1 cellular context compared by ENCODE assay signal in the genomic region with DNA sequence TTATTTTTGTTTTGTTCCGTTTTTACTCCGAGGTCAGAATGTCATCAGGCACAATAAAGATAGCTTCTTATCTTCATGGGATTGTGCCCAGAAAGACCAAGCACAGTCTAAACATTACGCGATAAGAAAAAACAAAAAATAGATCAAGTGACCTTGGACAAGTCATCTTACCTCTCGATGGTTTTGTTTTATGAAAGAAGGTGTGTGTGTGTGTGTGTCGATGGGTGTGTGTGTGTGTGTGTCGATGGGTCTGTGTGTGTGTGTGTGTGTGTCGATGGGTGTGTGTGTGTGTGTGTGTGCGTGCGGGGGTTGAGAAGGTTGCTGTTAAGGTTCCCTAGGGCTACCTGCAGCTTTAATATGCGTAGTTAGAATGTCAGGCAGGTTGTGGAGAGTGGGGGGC.
TF ChIP-seq lines count a peak whose summit lies in the region.

No MANE protein-coding gene starts in this region.

TF ChIP-seq in SK-N-SH treated with all-trans-retinoic acid at 6 μM for 48 hours, 23 proteins besides CTCF, POLR2A, EP300 and RAD21 (continued from another document):
- TF ChIP-seq PATZ1 (CRISPR knock-in tag; IDR thresholded peaks at IDR 0.05; ENCODE audit: borderline replicate concordance) (no peak), RARB (CRISPR knock-in tag; IDR thresholded peaks at IDR 0.05) (no peak), TCF4 (CRISPR knock-in tag; IDR thresholded peaks at IDR 0.05; ENCODE audit: borderline replicate concordance) (no peak), PPARA (CRISPR knock-in tag; IDR thresholded peaks at IDR 0.05; ENCODE audit: borderline replicate concordance) (no peak), GLIS3 (CRISPR knock-in tag; IDR thresholded peaks at IDR 0.05) (no peak), ISL1 (CRISPR knock-in tag; IDR thresholded peaks at IDR 0.05) (no peak), BACH2 (CRISPR knock-in tag; IDR thresholded peaks at IDR 0.05; ENCODE audit: borderline replicate concordance) (no peak), ZNF70 (CRISPR knock-in tag; IDR thresholded peaks at IDR 0.05) (no peak), ARNTL (CRISPR knock-in tag; IDR thresholded peaks at IDR 0.05; ENCODE audit: borderline replicate concordance, low read depth) (no peak), OSR1 (CRISPR knock-in tag; IDR thresholded peaks at IDR 0.05) (no peak), ZNF565 (CRISPR knock-in tag; conservative IDR thresholded peaks at IDR 0.05; ENCODE audit: low read depth) (no peak), CSRNP3 (CRISPR knock-in tag; IDR thresholded peaks at IDR 0.05) (no peak)
- TF ChIP-seq, protein P1, sequence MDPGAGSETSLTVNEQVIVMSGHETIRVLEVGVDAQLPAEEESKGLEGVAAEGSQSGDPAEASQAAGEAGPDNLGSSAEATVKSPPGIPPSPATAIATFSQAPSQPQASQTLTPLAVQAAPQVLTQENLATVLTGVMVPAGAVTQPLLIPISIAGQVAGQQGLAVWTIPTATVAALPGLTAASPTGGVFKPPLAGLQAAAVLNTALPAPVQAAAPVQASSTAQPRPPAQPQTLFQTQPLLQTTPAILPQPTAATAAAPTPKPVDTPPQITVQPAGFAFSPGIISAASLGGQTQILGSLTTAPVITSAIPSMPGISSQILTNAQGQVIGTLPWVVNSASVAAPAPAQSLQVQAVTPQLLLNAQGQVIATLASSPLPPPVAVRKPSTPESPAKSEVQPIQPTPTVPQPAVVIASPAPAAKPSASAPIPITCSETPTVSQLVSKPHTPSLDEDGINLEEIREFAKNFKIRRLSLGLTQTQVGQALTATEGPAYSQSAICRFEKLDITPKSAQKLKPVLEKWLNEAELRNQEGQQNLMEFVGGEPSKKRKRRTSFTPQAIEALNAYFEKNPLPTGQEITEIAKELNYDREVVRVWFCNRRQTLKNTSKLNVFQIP (CRISPR knock-in tag; IDR thresholded peaks at IDR 0.05; ENCODE audit: borderline replicate concordance, low read depth): no peak
TF ChIP-seq in SK-N-SH treated with all-trans-retinoic acid at 6 μM for 48 hours: peak in this region for 0.
